Comparison of ENCODE assay signal across 26 cellular contexts in the genomic region with DNA sequence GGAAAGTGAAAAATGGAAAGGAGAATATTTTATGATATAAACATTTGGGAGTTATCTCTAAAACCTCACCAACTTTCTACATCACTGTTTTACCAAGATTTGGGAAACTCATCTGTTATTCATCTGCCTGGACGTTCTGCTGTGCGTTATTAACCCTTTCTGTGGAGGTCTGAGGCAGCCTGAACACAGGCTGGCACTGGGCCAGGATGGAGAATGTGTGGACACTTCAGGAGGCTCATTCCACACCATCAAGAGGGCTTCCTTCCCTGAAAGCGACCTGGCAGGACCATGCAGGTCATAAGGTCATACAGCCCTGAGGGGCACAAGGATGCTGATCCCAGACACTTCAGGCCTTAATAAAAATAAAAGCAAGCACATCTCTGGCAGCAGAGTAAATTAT.
"Had no signal": no experiment of that assay in that cellular context is flagged by ENCODE, and none has a peak within 500 bp of the region (broad histone marks: within the 10 kb centered on the region; RNA-seq: fewer than 3 reads in every experiment).

No MANE protein-coding gene starts in this region.

- H3K27ac Mint-ChIP-seq: naive thymus-derived CD4-positive, alpha-beta T cell; nephron progenitor cell; stimulated activated effector memory CD8-positive, alpha-beta T cell treated with anti-CD3 and anti-CD28 coated beads, Interleukin-12 subunit alpha, Interleukin-12 subunit beta, amount 100 ng/mL, for 72 hours had no signal

- H3K4me3 ChIP-seq: gastroesophageal sphincter, heart left ventricle, left lung, prostate gland, right atrium auricular region, sigmoid colon, stomach, thyroid gland, vagina had no signal

- H3K4me1 ChIP-seq: prostate gland, vagina had no signal

- ATAC-seq: esophagus mucosa; gastroesophageal sphincter; heart left ventricle; left cardiac atrium; left lung; naive thymus-derived CD4-positive, alpha-beta T cell had no signal

- H3K27me3 ChIP-seq: gastroesophageal sphincter, heart left ventricle, left lung, right atrium auricular region, sigmoid colon, stomach, thyroid gland, vagina had no signal

- H3K27ac ChIP-seq: epithelial cell of prostate, gastroesophageal sphincter, heart left ventricle, left lung, prostate gland, right atrium auricular region, sigmoid colon, stomach, thyroid gland, vagina had no signal

- H3K9me3 ChIP-seq: prostate gland, thyroid gland, vagina had no signal

- H3K36me3 ChIP-seq: gastroesophageal sphincter, heart left ventricle, left lung, prostate gland, right atrium auricular region, sigmoid colon, stomach, thyroid gland, vagina had no signal

- H3K4me1 Mint-ChIP-seq: stimulated activated effector memory CD8-positive, alpha-beta T cell treated with anti-CD3 and anti-CD28 coated beads, Interleukin-12 subunit alpha, Interleukin-12 subunit beta, amount 100 ng/mL, for 72 hours had no signal

- DNase-seq: cortex of kidney; effector CD4-positive, alpha-beta T cell; foreskin fibroblast; heart left ventricle; hippocampal formation; left cardiac atrium; left lung; mesenchymal stem cell; midbrain; naive thymus-derived CD4-positive, alpha-beta T cell; nephron progenitor cell; sigmoid colon; stimulated activated CD4-positive, alpha-beta T cell treated with anti-CD3 and anti-CD28 coated beads, Interleukin-2, amount 100 ng/mL, for 24 hours; stimulated activated CD4-positive, alpha-beta T cell treated with anti-CD3 and anti-CD28 coated beads, Interleukin-4, amount 100 ng/mL, for 24 hours; stimulated activated naive CD4-positive, alpha-beta T cell treated with Interleukin-2 at 50 U/mL for 16 hours; stomach; thyroid gland; trophoblast cell had no signal

- FAIRE-seq: islet of Langerhans had no signal

- H3K36me3 Mint-ChIP-seq: naive thymus-derived CD4-positive, alpha-beta T cell; stimulated activated effector memory CD8-positive, alpha-beta T cell treated with anti-CD3 and anti-CD28 coated beads, Interleukin-12 subunit alpha, Interleukin-12 subunit beta, amount 100 ng/mL, for 72 hours had no signal

- H3K9me3 Mint-ChIP-seq: stimulated activated effector memory CD8-positive, alpha-beta T cell treated with anti-CD3 and anti-CD28 coated beads, Interleukin-12 subunit alpha, Interleukin-12 subunit beta, amount 100 ng/mL, for 72 hours had no signal

- H3K4me3 Mint-ChIP-seq: naive thymus-derived CD4-positive, alpha-beta T cell; nephron progenitor cell; stimulated activated effector memory CD8-positive, alpha-beta T cell treated with anti-CD3 and anti-CD28 coated beads, Interleukin-12 subunit alpha, Interleukin-12 subunit beta, amount 100 ng/mL, for 72 hours had no signal
